In genomic region chr18:14177540-14178303, GRCh38 we compare ENCODE assay signal across 7 cellular contexts. TPM values are rescaled to one million over a fixed set of nuclear protein-coding genes. Genes with fewer than 3 reads are reported as not detected.
DNase-seq lines count a peak whose midpoint lies in the region; ATAC-seq and TF ChIP-seq lines count a peak whose summit lies in the region.
"Not testable (repeated sequence)": the region's sequence is repeated elsewhere in the genome, so short reads cannot be mapped to it uniquely, and the experiment has no call there.

No MANE protein-coding gene starts in this region.

- intact Hi-C loops in CD8-positive, alpha-beta T cell (cut with DNase I, micrococcal nuclease) = loop anchor here (5.0 kb wide), 3 partner anchors 45 to 450 kb away; partner anchors contain the start of genes FAM210A (in 1 of the 2), RNMT (in 1 of the 2) and ZNF519 (in 1 of the 2)
- intact Hi-C loops in spleen (cut with DNase I; ENCODE audit: low total_unique reads) = not testable (repeated sequence)

- not testable (repeated sequence) for TF ChIP-seq CTCF in CD8-positive, alpha-beta T cell (IDR thresholded peaks at IDR 0.05); spleen (IDR thresholded peaks at IDR 0.05 in 8 of 11, conservative IDR thresholded peaks at IDR 0.05 in 3 of 11)

- POLR2A ChIA-PET in CD8-positive, alpha-beta T cell (lab: Charles Lee) = not testable (repeated sequence)

- peaks cover 11% of the 10 kb centered on the region for H3K4me1 Mint-ChIP-seq in CD8-positive, alpha-beta T cell (ENCODE audit: low read depth)
- H3K4me1 Mint-ChIP-seq in T-helper 2 cell treated with Interferon-gamma antibody and Interleukin-4, amounts not matched to agents 5 μg/mL and 100 μg/mL, for 36 hours (ENCODE audit: low read depth); activated T-cell treated with anti-CD3 and anti-CD28 coated beads, Interleukin-2, amount 50 U/mL, for 4 hours (ENCODE audit: low read depth); activated naive CD8-positive, alpha-beta T cell (ENCODE audit: low read depth); memory B cell: not testable (repeated sequence)

- 88 to 96% (median 94%) methylated on average over 24 to 48 of the region's 48 CpGs for WGBS in spleen, 5 donors

- H3K9me3 Mint-ChIP-seq in CD8-positive, alpha-beta T cell; T-helper 2 cell treated with Interferon-gamma antibody and Interleukin-4, amounts not matched to agents 5 μg/mL and 100 μg/mL, for 36 hours; activated T-cell treated with anti-CD3 and anti-CD28 coated beads, Interleukin-2, amount 50 U/mL, for 4 hours; activated naive CD8-positive, alpha-beta T cell (ENCODE audit: low read depth); memory B cell: not testable (repeated sequence)

- not testable (repeated sequence) for H3K27me3 ChIP-seq in CD8-positive, alpha-beta T cell (ENCODE audit: insufficient read depth, low read length); spleen (replicated peaks in 1 of 7)

- not testable (repeated sequence) for H3K27ac ChIP-seq in CD8-positive, alpha-beta T cell (ENCODE audit: low read depth, low read length); spleen

- not testable (repeated sequence) for ATAC-seq in CD8-positive, alpha-beta T cell; activated T-cell treated with anti-CD3 and anti-CD28 coated beads, Interleukin-2, amount 50 U/mL, for 4 hours; memory B cell (ENCODE audit: low read depth)

- H3K9me3 ChIP-seq in CD8-positive, alpha-beta T cell (ENCODE audit: low read length); spleen: not testable (repeated sequence)

- H3K36me3 Mint-ChIP-seq in CD8-positive, alpha-beta T cell; T-helper 2 cell treated with Interferon-gamma antibody and Interleukin-4, amounts not matched to agents 5 μg/mL and 100 μg/mL, for 36 hours (ENCODE audit: low read depth); activated T-cell treated with anti-CD3 and anti-CD28 coated beads, Interleukin-2, amount 50 U/mL, for 4 hours (ENCODE audit: insufficient read depth); activated naive CD8-positive, alpha-beta T cell; memory B cell: not testable (repeated sequence)

- H3K4me3 Mint-ChIP-seq in CD8-positive, alpha-beta T cell = peak overlapping the region; percentile 88
- peak overlapping the region; percentile 84 for H3K4me3 Mint-ChIP-seq in T-helper 2 cell treated with Interferon-gamma antibody and Interleukin-4, amounts not matched to agents 5 μg/mL and 100 μg/mL, for 36 hours
- peak overlapping the region; percentile 88 for H3K4me3 Mint-ChIP-seq in activated T-cell treated with anti-CD3 and anti-CD28 coated beads, Interleukin-2, amount 50 U/mL, for 4 hours
- peak overlapping the region; percentile 88 for H3K4me3 Mint-ChIP-seq in activated naive CD8-positive, alpha-beta T cell
- peak overlapping the region; percentile 96 for H3K4me3 Mint-ChIP-seq in memory B cell

- not testable (repeated sequence) for H3K4me1 ChIP-seq in CD8-positive, alpha-beta T cell (ENCODE audit: insufficient read depth, low read length); spleen

- H3K27me3 Mint-ChIP-seq in CD8-positive, alpha-beta T cell (ENCODE audit: low read depth); T-helper 2 cell treated with Interferon-gamma antibody and Interleukin-4, amounts not matched to agents 5 μg/mL and 100 μg/mL, for 36 hours (ENCODE audit: low read depth); activated T-cell treated with anti-CD3 and anti-CD28 coated beads, Interleukin-2, amount 50 U/mL, for 4 hours (ENCODE audit: low read depth); activated naive CD8-positive, alpha-beta T cell; memory B cell: not testable (repeated sequence)

- CTCF ChIA-PET in CD8-positive, alpha-beta T cell (lab: Charles Lee) = interaction anchor here (1.3 kb wide), 1 partner anchor 11 kb away, joined by 4 read pairs; no protein-coding TSS in a partner anchor

- TF ChIP-seq POLR2A in spleen (IDR thresholded peaks at IDR 0.05) = not testable (repeated sequence)

- not testable (repeated sequence) for H3K27ac Mint-ChIP-seq in CD8-positive, alpha-beta T cell; T-helper 2 cell treated with Interferon-gamma antibody and Interleukin-4, amounts not matched to agents 5 μg/mL and 100 μg/mL, for 36 hours; activated naive CD8-positive, alpha-beta T cell; memory B cell

- not testable (repeated sequence) for H3K4me3 ChIP-seq in CD8-positive, alpha-beta T cell (ENCODE audit: low read depth, low read length); spleen

- H3K36me3 ChIP-seq in CD8-positive, alpha-beta T cell (ENCODE audit: insufficient read depth, low read length); spleen: not testable (repeated sequence)

- DNase-seq in CD8-positive, alpha-beta T cell; T-helper 2 cell treated with Interferon-gamma antibody and Interleukin-4, amounts not matched to agents 5 μg/mL and 100 μg/mL, for 36 hours (ENCODE audit: low spot score); activated T-cell treated with anti-CD3 and anti-CD28 coated beads, Interleukin-2, amount 50 U/mL, for 4 hours; memory B cell (ENCODE audit: low spot score in 2 of 2): not testable (repeated sequence)
- DNase-seq in NCI-H1930 (lab: John Stamatoyannopoulos, UW) = peak; percentile 40 to 41
- DNase-seq in spleen = peak; percentile 72

RNA-seq across cellular contexts. Expression of gene ZNF519, which starts 45.5 kb away (rescaled TPM):
- 1 to 10 TPM; 6.8 to 7.4 TPM for total RNA-seq in CD8-positive, alpha-beta T cell
- total RNA-seq in activated T-cell treated with anti-CD3 and anti-CD28 coated beads, Interleukin-2, amount 50 U/mL, for 4 hours = 1 to 10 TPM; 5.1 to 9.5 (median 6.6) TPM
- total RNA-seq in spleen = 10 to 100 TPM in 4 of 7 donors, 1 to 10 TPM in 3; 2.9 to 13.9 (median 12.9) TPM
- polyA plus RNA-seq in spleen = 1 to 10 TPM; 1.6 to 2.7 (median 1.7) TPM
